In genomic region chr1:16043521-16043920, GRCh38 we compare ENCODE assay signal across 17 cellular contexts. TPM values are rescaled to one million over a fixed set of nuclear protein-coding genes. Genes with fewer than 3 reads are reported as not detected.
"Had no signal": no experiment of that assay in that cellular context is flagged by ENCODE, and none has a peak within 500 bp of the region (broad histone marks: within the 10 kb centered on the region; RNA-seq: fewer than 3 reads in every experiment).

Gene CLCNKB, plus strand, starts transcription at chr1:16043782. Its CDS starts 711 bp downstream, at chr1:16044493.

- H3K36me3 Mint-ChIP-seq: activated CD8-positive, alpha-beta memory T cell treated with anti-CD3 and anti-CD28 coated beads, Interleukin-2, amount 10 ng/mL, durations not matched to agents 7 days and 5 days; activated naive CD8-positive, alpha-beta T cell had no signal

- H3K27ac Mint-ChIP-seq: activated CD8-positive, alpha-beta memory T cell treated with anti-CD3 and anti-CD28 coated beads, Interleukin-2, amount 10 ng/mL, durations not matched to agents 7 days and 5 days; activated naive CD8-positive, alpha-beta T cell; nephron progenitor cell had no signal

- DNase-seq: activated CD4-positive, alpha-beta T cell treated with anti-CD3 and anti-CD28 coated beads, Interleukin-2, amount 50 U/mL, for 4 hours; activated CD4-positive, CD25-positive, alpha-beta regulatory T cell treated with anti-CD3 and anti-CD28 coated beads, Interleukin-2, amount 50 U/mL, for 72 hours; activated CD8-positive, alpha-beta memory T cell treated with anti-CD3 and anti-CD28 coated beads, Interleukin-2, amount 10 ng/mL, durations not matched to agents 7 days and 5 days; activated effector memory CD4-positive, alpha-beta T cell treated with anti-CD3 and anti-CD28 coated beads, Interleukin-2, amount 50 U/mL, for 16 hours; activated T-cell treated with anti-CD3 and anti-CD28 coated beads, Interleukin-2, amount 50 U/mL, for 4 hours; amygdala; brain microvascular endothelial cell; hypothalamus; nephron progenitor cell; stimulated activated CD4-positive, alpha-beta T cell treated with anti-CD3 and anti-CD28 coated beads, Interleukin-15, amount 100 ng/mL, for 24 hours; stimulated activated CD4-positive, alpha-beta T cell treated with anti-CD3 and anti-CD28 coated beads, Interleukin-4, amount 100 ng/mL, for 24 hours; tibial artery had no signal

- H3K4me3 ChIP-seq: esophagus muscularis mucosa, tibial artery had no signal

- H3K4me3 Mint-ChIP-seq: activated CD8-positive, alpha-beta memory T cell treated with anti-CD3 and anti-CD28 coated beads, Interleukin-2, amount 10 ng/mL, durations not matched to agents 7 days and 5 days; activated naive CD8-positive, alpha-beta T cell; activated T-cell treated with anti-CD3 and anti-CD28 coated beads, Interleukin-2, amount 50 U/mL, for 4 hours; nephron progenitor cell had no signal

- H3K36me3 ChIP-seq: brain microvascular endothelial cell, esophagus muscularis mucosa, tibial artery had no signal

- ATAC-seq: activated CD8-positive, alpha-beta memory T cell treated with anti-CD3 and anti-CD28 coated beads, Interleukin-2, amount 10 ng/mL, durations not matched to agents 7 days and 5 days; activated T-cell treated with anti-CD3 and anti-CD28 coated beads, Interleukin-2, amount 50 U/mL, for 4 hours had no signal

- H3K9me3 ChIP-seq: esophagus muscularis mucosa, tibial artery had no signal

- H3K27ac ChIP-seq: brain microvascular endothelial cell, esophagus muscularis mucosa, tibial artery had no signal

- H3K27me3 ChIP-seq: brain microvascular endothelial cell, esophagus muscularis mucosa, tibial artery had no signal

- H3K9me3 Mint-ChIP-seq: activated T-cell treated with anti-CD3 and anti-CD28 coated beads, Interleukin-2, amount 50 U/mL, for 4 hours; nephron progenitor cell had no signal

- H3K4me1 Mint-ChIP-seq: activated CD8-positive, alpha-beta memory T cell treated with anti-CD3 and anti-CD28 coated beads, Interleukin-2, amount 10 ng/mL, durations not matched to agents 7 days and 5 days had no signal

RNA-seq across cellular contexts. Expression of gene CLCNKB, which starts in this region (rescaled TPM):
- total RNA-seq: activated CD8-positive, alpha-beta memory T cell treated with anti-CD3 and anti-CD28 coated beads, Interleukin-2, amount 10 ng/mL, durations not matched to agents 7 days and 5 days; activated T-cell treated with anti-CD3 and anti-CD28 coated beads, Interleukin-2, amount 50 U/mL, for 4 hours; lung microvascular endothelial cell; osteocyte; skeletal muscle tissue had no signal
